ENCODE assay signal across 6 cellular contexts in genomic region chr22:23826510-23827350, GRCh38. TPM values are rescaled to one million over a fixed set of nuclear protein-coding genes. Genes with fewer than 3 reads are reported as not detected.
DNase-seq lines count a peak whose midpoint lies in the region; ATAC-seq and TF ChIP-seq lines count a peak whose summit lies in the region.

No MANE protein-coding gene starts in this region.

- no peak overlapping the region for H3K4me3 Mint-ChIP-seq in osteocyte (ENCODE audit: unreplicated experiment)

- H3K27me3 Mint-ChIP-seq in osteocyte (ENCODE audit: unreplicated experiment), result no peaks in the 10 kb centered on the region

- in situ Hi-C loops in brain microvascular endothelial cell (cut with HindIII; ENCODE audit: low pct_ligation_motif_present, low sequenced_read_pairs), result no loop called here

- H3K27me3 ChIP-seq in Karpas-422 (ENCODE audit: low read length) (no peaks in the 10 kb centered on the region), brain microvascular endothelial cell (replicated peaks) (no peaks in the 10 kb centered on the region)

- no peaks in the 10 kb centered on the region for H3K9me3 Mint-ChIP-seq in osteocyte (ENCODE audit: unreplicated experiment)

- peaks cover 49% of the 10 kb centered on the region for H3K36me3 Mint-ChIP-seq in osteocyte (ENCODE audit: unreplicated experiment)

- peaks cover 62% of the 10 kb centered on the region for H3K36me3 ChIP-seq in Karpas-422 (ENCODE audit: insufficient read depth, low read length)
- peaks cover 53% of the 10 kb centered on the region for H3K36me3 ChIP-seq in brain microvascular endothelial cell (replicated peaks)

- no peak overlapping the region for H3K4me2 ChIP-seq in Karpas-422 (ENCODE audit: low read depth, low read length, poor library complexity, severe bottlenecking)

- no peak overlapping the region for H2AFZ ChIP-seq in Karpas-422 (ENCODE audit: low read length)

- no peaks in the 10 kb centered on the region for H3K9me2 ChIP-seq in Karpas-422 (replicated peaks; ENCODE audit: insufficient read depth, low read length)

- ATAC-seq in GM21367 (IDR thresholded peaks at IDR 0.05; ENCODE audit: unreplicated experiment), result no peak
- ATAC-seq in HG03565 (IDR thresholded peaks at IDR 0.05; ENCODE audit: unreplicated experiment), result no peak
- ATAC-seq in HG03354 (IDR thresholded peaks at IDR 0.05; ENCODE audit: poor library complexity, severe bottlenecking, unreplicated experiment), result no peak

- H4K20me1 ChIP-seq in Karpas-422 (ENCODE audit: insufficient read depth, low read depth, low read length), result peaks cover 30% of the 10 kb centered on the region; the same call in 1 of the 2 replicates

- H3K4me1 Mint-ChIP-seq in osteocyte (ENCODE audit: unreplicated experiment), result peaks cover 53% of the 10 kb centered on the region

- DNase-seq in Karpas-422, result no peak
- peak; percentile 51 for DNase-seq in brain microvascular endothelial cell
- no peak for DNase-seq in osteocyte (ENCODE audit: extremely low spot score, unreplicated experiment)

- TF ChIP-seq CTCF in brain microvascular endothelial cell (IDR thresholded peaks at IDR 0.05; ENCODE audit: low read depth, low read length, missing control alignments), result no peak
- TF ChIP-seq CTCF in osteocyte (IDR thresholded peaks at IDR 0.05), result no peak

- H3K27ac Mint-ChIP-seq in osteocyte (ENCODE audit: unreplicated experiment), result peak overlapping the region; percentile 74

- H3K27ac ChIP-seq in Karpas-422 (ENCODE audit: low read length) (peak overlapping the region; percentile 50), brain microvascular endothelial cell (peak overlapping the region; percentile 12)

- no peak overlapping the region for H3K4me3 ChIP-seq in Karpas-422 (ENCODE audit: low read length)
- H3K4me3 ChIP-seq in brain microvascular endothelial cell (ENCODE audit: low read depth, low read length), result no peak overlapping the region

- peaks cover 78% of the 10 kb centered on the region for H3K4me1 ChIP-seq in Karpas-422 (ENCODE audit: low read length)

- no peak overlapping the region for H3K9ac ChIP-seq in Karpas-422 (ENCODE audit: low read length)

- peaks cover 53% of the 10 kb centered on the region for H3K79me2 ChIP-seq in Karpas-422 (ENCODE audit: low read length)

- H3K9me3 ChIP-seq in Karpas-422 (ENCODE audit: low read length), result no peaks in the 10 kb centered on the region

RNA-seq across cellular contexts. Expression of gene DERL3, which starts 12.1 kb away (rescaled TPM):
- 16.3 and 21.7 TPM in 2 replicates for total RNA-seq in Karpas-422 (2014; rRNA removed; shearing (Covaris generic); ENCODE audit: low replicate concordance)
- 0.52 and 0.56 TPM in 2 replicates for total RNA-seq in osteocyte

RNA-seq across cellular contexts. Expression of gene SLC2A11, which starts 30.9 kb away (rescaled TPM):
- total RNA-seq in Karpas-422 (2014; rRNA removed; shearing (Covaris generic); ENCODE audit: low replicate concordance), result 30.3 and 45.6 TPM in 2 replicates
- 19.0 and 22.6 TPM in 2 replicates for total RNA-seq in osteocyte

RNA-seq across cellular contexts. Expression of gene SMARCB1, which starts 40.0 kb away (rescaled TPM):
- 400 and 531 TPM in 2 replicates for total RNA-seq in Karpas-422 (2014; rRNA removed; shearing (Covaris generic); ENCODE audit: low replicate concordance)
- 126 and 127 TPM in 2 replicates for total RNA-seq in osteocyte

RNA-seq across cellular contexts. Expression of gene MMP11, which starts 54.1 kb away (rescaled TPM):
- total RNA-seq in Karpas-422 (2014; rRNA removed; shearing (Covaris generic); ENCODE audit: low replicate concordance), result 48.2 and 84.2 TPM in 2 replicates
- 72.5 and 76.5 TPM in 2 replicates for total RNA-seq in osteocyte

RNA-seq across cellular contexts. Expression of gene CHCHD10, which starts 59.0 kb away (rescaled TPM):
- 115 and 220 TPM in 2 replicates for total RNA-seq in Karpas-422 (2014; rRNA removed; shearing (Covaris generic); ENCODE audit: low replicate concordance)
- 30.6 and 34.0 TPM in 2 replicates for total RNA-seq in osteocyte

Comparison
In these comparisons a context has a peak if more than half of its experiments do, and no peak if none do; other contexts are left out.
1. RNA of gene DERL3, which starts 12.1 kb away (total RNA-seq): 16.3 to 21.7 TPM in Karpas-422; 0.52 to 0.56 TPM in osteocyte; every median in the first group is over 10 times any median in the second.